10 cellular contexts compared by ENCODE assay signal in genomic region chr1:64663654-64664053, GRCh38.
A peak's percentile ranks its signal among the peaks of the same experiment; 100 is the strongest.
DNase-seq lines count a peak whose midpoint lies in the region; ATAC-seq and TF ChIP-seq lines count a peak whose summit lies in the region.
"Had no signal": no experiment of that assay in that cellular context is flagged by ENCODE, and none has a peak within 500 bp of the region (broad histone marks: within the 10 kb centered on the region; RNA-seq: fewer than 3 reads in every experiment).

No MANE protein-coding gene starts in this region.

- H3K27ac ChIP-seq in VCaP (no peak overlapping the region), uterus (no peak overlapping the region)
- no peak overlapping the region for H3K27ac ChIP-seq in CD8-positive, alpha-beta T cell (ENCODE audit: low read depth, low read length)
- H3K27ac ChIP-seq: parathyroid adenoma had no signal

- TF ChIP-seq CTCF in VCaP (conservative IDR thresholded peaks at IDR 0.05) (0 out of 2 replicates have a peak, but pooled peaks have one; percentile 14), uterus (IDR thresholded peaks at IDR 0.05) (no peak)
- TF ChIP-seq CTCF in CD8-positive, alpha-beta T cell (IDR thresholded peaks at IDR 0.05), result no peak

- intact Hi-C loops in CD8-positive, alpha-beta T cell (cut with DNase I, micrococcal nuclease), result no loop called here
- intact Hi-C loops in uterus (cut with DNase I; ENCODE audit: low total_unique reads), result no loop called here

- ATAC-seq in CD8-positive, alpha-beta T cell, result no peak
- ATAC-seq in HG02763 (IDR thresholded peaks at IDR 0.05; ENCODE audit: unreplicated experiment) (no peak), HG02938 (IDR thresholded peaks at IDR 0.05; ENCODE audit: unreplicated experiment) (no peak)

- no peak overlapping the region for H3K4me3 Mint-ChIP-seq in CD8-positive, alpha-beta T cell

- H3K9me3 ChIP-seq in CD8-positive, alpha-beta T cell (ENCODE audit: low read length), result no peaks in the 10 kb centered on the region
- no peaks in the 10 kb centered on the region for H3K9me3 ChIP-seq in uterus

- POLR2A ChIA-PET in CD8-positive, alpha-beta T cell (lab: Charles Lee), result interaction anchor here (1.1 kb wide), 1 partner anchor 10 kb away, joined by 3 read pairs; no protein-coding TSS in a partner anchor

- peaks cover 10% of the 10 kb centered on the region for H3K36me3 Mint-ChIP-seq in CD8-positive, alpha-beta T cell

- H3K4me1 Mint-ChIP-seq in CD8-positive, alpha-beta T cell (ENCODE audit: low read depth), result no peaks in the 10 kb centered on the region

- H3K4me1 ChIP-seq in CD8-positive, alpha-beta T cell (ENCODE audit: insufficient read depth, low read length), result no peaks in the 10 kb centered on the region
- no peaks in the 10 kb centered on the region for H3K4me1 ChIP-seq in uterus
- H3K4me1 ChIP-seq: parathyroid adenoma had no signal

- CTCF ChIA-PET in CD8-positive, alpha-beta T cell (lab: Charles Lee), result interaction anchor here (1.3 to 6.0 kb wide), 3 partner anchors 10 to 18 kb away, joined by 4 to 38 read pairs (median 4); no protein-coding TSS in a partner anchor

- H3K27me3 ChIP-seq in CD8-positive, alpha-beta T cell (ENCODE audit: insufficient read depth, low read length), result no peaks in the 10 kb centered on the region
- H3K27me3 ChIP-seq in uterus, result no peaks in the 10 kb centered on the region

- no peaks in the 10 kb centered on the region for H3K36me3 ChIP-seq in CD8-positive, alpha-beta T cell (ENCODE audit: insufficient read depth, low read length)
- no peaks in the 10 kb centered on the region for H3K36me3 ChIP-seq in uterus

- no peaks in the 10 kb centered on the region for H3K9me3 Mint-ChIP-seq in CD8-positive, alpha-beta T cell

- H3K27ac Mint-ChIP-seq in CD8-positive, alpha-beta T cell, result no peak overlapping the region

- TF ChIP-seq POLR2A in uterus (IDR thresholded peaks at IDR 0.05), result no peak

- DNase-seq in EH (ENCODE audit: low read depth) (peak; percentile 11), HCEC 1CT (peak; percentile 20), islet precursor cell (peak; percentile 76), uterus (no peak)
- DNase-seq in CD8-positive, alpha-beta T cell, result no peak
- DNase-seq: NCI-H2081 treated with DMSO at 0.1 percent for 48 hours had no signal

- no peak overlapping the region for H3K4me3 ChIP-seq in CD8-positive, alpha-beta T cell (ENCODE audit: low read depth, low read length)
- no peak overlapping the region for H3K4me3 ChIP-seq in uterus

- H3K27me3 Mint-ChIP-seq in CD8-positive, alpha-beta T cell (ENCODE audit: low read depth), result no peaks in the 10 kb centered on the region

Comparison
In these comparisons a context has a peak if more than half of its experiments do, and no peak if none do; other contexts are left out.
1. DNase-seq: peak in EH (single experiment), HCEC 1CT (single experiment) and islet precursor cell (single experiment); none in CD8-positive, alpha-beta T cell (0 of 7) and uterus (0 of 2).